Comparison of ENCODE assay signal across 10 cellular contexts in genomic region chr7:136868496-136869005, GRCh38. TPM values are rescaled to one million over a fixed set of nuclear protein-coding genes. Genes with fewer than 3 reads are reported as not detected.
A peak's percentile ranks its signal among the peaks of the same experiment; 100 is the strongest.
DNase-seq lines count a peak whose midpoint lies in the region; ATAC-seq and TF ChIP-seq lines count a peak whose summit lies in the region.
"Had no signal": no experiment of that assay in that cellular context is flagged by ENCODE, and none has a peak within 500 bp of the region (broad histone marks: within the 10 kb centered on the region; RNA-seq: fewer than 3 reads in every experiment).

Gene CHRM2, plus strand, starts transcription at chr7:136868652. Its CDS starts 146,214 bp downstream, at chr7:137014866.

- H2AFZ ChIP-seq in SK-N-SH (ENCODE audit: low read depth) = no peak within 1 kb of the TSS
- no peak within 1 kb of the TSS for H2AFZ ChIP-seq in parathyroid adenoma

- H3K9ac ChIP-seq in SK-N-SH = no peak within 1 kb of the TSS
- H3K9ac ChIP-seq in parathyroid adenoma = no peak within 1 kb of the TSS

- no peaks in the 10 kb centered on the region for H3K9me3 Mint-ChIP-seq in activated CD8-positive, alpha-beta memory T cell treated with anti-CD3 and anti-CD28 coated beads, Interleukin-2, amount 10 ng/mL, durations not matched to agents 7 days and 5 days (ENCODE audit: low read depth)
- H3K9me3 Mint-ChIP-seq: activated CD4-positive, alpha-beta T cell treated with anti-CD3 and anti-CD28 coated beads, Interleukin-2, amount 10 ng/mL, durations not matched to agents 24 days and 14 days had no signal

- ATAC-seq in HG03457 (IDR thresholded peaks at IDR 0.05; ENCODE audit: unreplicated experiment) = no peak
- no peak for ATAC-seq in activated CD8-positive, alpha-beta memory T cell treated with anti-CD3 and anti-CD28 coated beads, Interleukin-2, amount 10 ng/mL, durations not matched to agents 7 days and 5 days
- ATAC-seq in GM18519 (IDR thresholded peaks at IDR 0.05; ENCODE audit: low FRiP score, unreplicated experiment) = no peak

- TF ChIP-seq CTCF in SK-N-SH (IDR thresholded peaks at IDR 0.05) (no peak), cardiac muscle cell (IDR thresholded peaks at IDR 0.05; ENCODE audit: low read depth, low read length) (no peak), parathyroid adenoma (IDR thresholded peaks at IDR 0.05) (no peak)

- peaks cover 2% of the 10 kb centered on the region for H3K36me3 Mint-ChIP-seq in activated CD8-positive, alpha-beta memory T cell treated with anti-CD3 and anti-CD28 coated beads, Interleukin-2, amount 10 ng/mL, durations not matched to agents 7 days and 5 days

- no peak within 1 kb of the TSS for H3K27ac Mint-ChIP-seq in activated CD8-positive, alpha-beta memory T cell treated with anti-CD3 and anti-CD28 coated beads, Interleukin-2, amount 10 ng/mL, durations not matched to agents 7 days and 5 days
- H3K27ac Mint-ChIP-seq: activated CD4-positive, alpha-beta T cell treated with anti-CD3 and anti-CD28 coated beads, Interleukin-2, amount 10 ng/mL, durations not matched to agents 24 days and 14 days had no signal

- no peak within 1 kb of the TSS for H3K4me3 Mint-ChIP-seq in activated CD8-positive, alpha-beta memory T cell treated with anti-CD3 and anti-CD28 coated beads, Interleukin-2, amount 10 ng/mL, durations not matched to agents 7 days and 5 days
- H3K4me3 Mint-ChIP-seq: activated CD4-positive, alpha-beta T cell treated with anti-CD3 and anti-CD28 coated beads, Interleukin-2, amount 10 ng/mL, durations not matched to agents 24 days and 14 days had no signal

- H3K27ac ChIP-seq in SK-N-SH (ENCODE audit: low read depth in 2 of 2, low read length in 1 of 2) (no peak within 1 kb of the TSS), cardiac muscle cell (peak within 1 kb of the TSS; percentile 56), parathyroid adenoma (no peak within 1 kb of the TSS)
- H3K27ac ChIP-seq: thyroid gland had no signal

- H3K79me2 ChIP-seq in SK-N-SH (ENCODE audit: insufficient read depth) = no peaks in the 10 kb centered on the region
- no peaks in the 10 kb centered on the region for H3K79me2 ChIP-seq in parathyroid adenoma

- CTCF ChIA-PET in SK-N-SH (lab: Yijun Ruan, JAX) = interaction anchor here (1.0 to 4.8 kb wide), 8 partner anchors 8 to 1068 kb away, joined by 3 to 14 read pairs (median 8); no protein-coding TSS in a partner anchor
- CTCF ChIA-PET in activated CD8-positive, alpha-beta memory T cell treated with anti-CD3 and anti-CD28 coated beads, Interleukin-2, amount 10 ng/mL, durations not matched to agents 7 days and 5 days (lab: Charles Lee) = no interaction called here

- H3K9me3 ChIP-seq in SK-N-SH (no peaks in the 10 kb centered on the region), cardiac muscle cell (ENCODE audit: low read depth) (no peaks in the 10 kb centered on the region), parathyroid adenoma (ENCODE audit: control insufficient read depth, low read length) (no peaks in the 10 kb centered on the region)
- H3K9me3 ChIP-seq: thyroid gland had no signal

- no peaks in the 10 kb centered on the region for H3K9me2 ChIP-seq in SK-N-SH

- no peak for TF ChIP-seq EP300 in SK-N-SH (IDR thresholded peaks at IDR 0.05; ENCODE audit: borderline replicate concordance in 1 of 2, low read depth in 1 of 2, low read length in 1 of 2)

- H3K4me3 ChIP-seq in SK-N-SH (ENCODE audit: low read depth in 2 of 2, low read length in 1 of 2) (peak within 1 kb of the TSS; percentile 43 to 47), cardiac muscle cell (peak within 1 kb of the TSS; percentile 81), parathyroid adenoma (ENCODE audit: low read depth, low read length) (no peak within 1 kb of the TSS)
- H3K4me3 ChIP-seq: thyroid gland had no signal

- H4K20me1 ChIP-seq in SK-N-SH (ENCODE audit: insufficient read depth) = no peaks in the 10 kb centered on the region

- H3F3A ChIP-seq in SK-N-SH (replicated peaks; ENCODE audit: insufficient read depth) = no peaks in the 10 kb centered on the region

- DNase-seq in GM04503 (ENCODE audit: low read depth) = peak; percentile 22
- DNase-seq in SK-N-SH = peak; percentile 55
- peak; percentile 22 to 56 for DNase-seq in cardiac muscle cell (ENCODE audit: low read depth in 1 of 2, low spot score in 1 of 2)
- no peak for DNase-seq in activated CD8-positive, alpha-beta memory T cell treated with anti-CD3 and anti-CD28 coated beads, Interleukin-2, amount 10 ng/mL, durations not matched to agents 7 days and 5 days
- no peak for DNase-seq in iPS-NIHi11 (ENCODE audit: low spot score)
- DNase-seq: activated CD4-positive, alpha-beta T cell treated with anti-CD3 and anti-CD28 coated beads, Interleukin-2, amount 10 ng/mL, durations not matched to agents 24 days and 14 days had no signal

- 7% methylated on average over 22 of the region's 23 CpGs for WGBS in SK-N-SH (ENCODE audit: low lambda C conversion rate)

- H3K4me1 Mint-ChIP-seq in activated CD8-positive, alpha-beta memory T cell treated with anti-CD3 and anti-CD28 coated beads, Interleukin-2, amount 10 ng/mL, durations not matched to agents 7 days and 5 days = no peaks in the 10 kb centered on the region
- H3K4me1 Mint-ChIP-seq: activated CD4-positive, alpha-beta T cell treated with anti-CD3 and anti-CD28 coated beads, Interleukin-2, amount 10 ng/mL, durations not matched to agents 24 days and 14 days had no signal

- POLR2A ChIA-PET in SK-N-SH (lab: Yijun Ruan, JAX) = no interaction called here

- no peaks in the 10 kb centered on the region for H3K36me3 ChIP-seq in SK-N-SH (replicated peaks in 1 of 2; ENCODE audit: control insufficient read depth in 1 of 2, insufficient read depth in 2 of 2, low read length in 1 of 2)
- H3K36me3 ChIP-seq in cardiac muscle cell = no peaks in the 10 kb centered on the region
- H3K36me3 ChIP-seq in parathyroid adenoma (ENCODE audit: control insufficient read depth, insufficient read depth, low read length) = no peaks in the 10 kb centered on the region
- H3K36me3 ChIP-seq: thyroid gland had no signal

- peaks cover 42% of the 10 kb centered on the region for H3K27me3 Mint-ChIP-seq in activated CD8-positive, alpha-beta memory T cell treated with anti-CD3 and anti-CD28 coated beads, Interleukin-2, amount 10 ng/mL, durations not matched to agents 7 days and 5 days

- H3K4me1 ChIP-seq in SK-N-SH (ENCODE audit: control insufficient read depth in 1 of 2, insufficient read depth in 2 of 2, low read depth in 1 of 2, low read length in 1 of 2) = peaks cover 3 to 32% of the 10 kb centered on the region in 2 experiments; a peak in 1 of 4 replicates
- H3K4me1 ChIP-seq in cardiac muscle cell (ENCODE audit: low read depth) = peaks cover 29% of the 10 kb centered on the region
- H3K4me1 ChIP-seq in parathyroid adenoma = no peaks in the 10 kb centered on the region

- no peak for TF ChIP-seq RAD21 in SK-N-SH (IDR thresholded peaks at IDR 0.05; ENCODE audit: low read length)

- H3K4me2 ChIP-seq in SK-N-SH = peak within 1 kb of the TSS; percentile 86
- H3K4me2 ChIP-seq in parathyroid adenoma (ENCODE audit: low read length) = peak within 1 kb of the TSS; percentile 49

- H3K27me3 ChIP-seq in SK-N-SH (ENCODE audit: insufficient read depth) (peaks cover 43% of the 10 kb centered on the region), cardiac muscle cell (peaks cover 6% of the 10 kb centered on the region), parathyroid adenoma (ENCODE audit: control insufficient read depth, insufficient read depth, low read length) (peaks cover 6% of the 10 kb centered on the region)

TF ChIP-seq in SK-N-SH, 30 proteins besides CTCF, POLR2A, EP300 and RAD21:
- peak; percentile 36; the same call in 1 of the 2 replicates for TF ChIP-seq RFX5 (IDR thresholded peaks at IDR 0.05; ENCODE audit: low read length)
- TF ChIP-seq TAF1 (IDR thresholded peaks at IDR 0.05; ENCODE audit: borderline replicate concordance, low read depth, low read length) = no peak
- no peak for TF ChIP-seq JUND (IDR thresholded peaks at IDR 0.05)
- TF ChIP-seq MXI1 (IDR thresholded peaks at IDR 0.05; ENCODE audit: low read depth, low read length) = 0 out of 2 replicates have a peak, but pooled peaks have one; percentile 21

RNA-seq across cellular contexts. Expression of gene CHRM2, which starts in this region (rescaled TPM):
- polyA plus RNA-seq in SK-N-SH (2012; rRNA removed) (0.02 and 0.23 TPM in 2 replicates), cardiac muscle cell (25.3 and 37.5 TPM in 2 replicates)
- polyA plus RNA-seq in SK-N-SH (2012; cell fraction: cytosol; rRNA removed) = 0.03 and 0.07 TPM in 2 replicates
- 0.12 and 0.22 TPM in 2 replicates for polyA plus RNA-seq in SK-N-SH (2012; cell fraction: nucleus; rRNA removed)
- 75.3 and 79.8 TPM in 2 replicates for total RNA-seq in cardiac muscle cell
- not detected for total RNA-seq in activated CD8-positive, alpha-beta memory T cell treated with anti-CD3 and anti-CD28 coated beads, Interleukin-2, amount 10 ng/mL, durations not matched to agents 7 days and 5 days
- total RNA-seq: activated CD4-positive, alpha-beta T cell treated with anti-CD3 and anti-CD28 coated beads, Interleukin-2, amount 10 ng/mL, durations not matched to agents 24 days and 14 days; thyroid gland had no signal

Comparison
In these comparisons a context has a peak if more than half of its experiments do, and no peak if none do; other contexts are left out.
1. RNA of gene CHRM2 (total RNA-seq): 75.3 to 79.8 TPM in cardiac muscle cell; not detected in activated CD8-positive, alpha-beta memory T cell treated with anti-CD3 and anti-CD28 coated beads, Interleukin-2, amount 10 ng/mL, durations not matched to agents 7 days and 5 days; every median in the first group is over 10 times any median in the second.
2. RNA of gene CHRM2 (polyA plus RNA-seq): 25.3 to 37.5 TPM in cardiac muscle cell; 0.02 to 0.23 TPM in SK-N-SH; every median in the first group is over 10 times any median in the second.
3. Peak in DNase-seq, H3K4me3 ChIP-seq and H3K4me2 ChIP-seq in SK-N-SH; RNA of the gene not detected or under 1 TPM.
4. DNase-seq: peak in GM04503 (single experiment) and cardiac muscle cell (2 of 2); none in activated CD8-positive, alpha-beta memory T cell treated with anti-CD3 and anti-CD28 coated beads, Interleukin-2, amount 10 ng/mL, durations not matched to agents 7 days and 5 days (single experiment) and iPS-NIHi11 (single experiment).